8 cellular contexts compared by ENCODE assay signal in the genomic region with DNA sequence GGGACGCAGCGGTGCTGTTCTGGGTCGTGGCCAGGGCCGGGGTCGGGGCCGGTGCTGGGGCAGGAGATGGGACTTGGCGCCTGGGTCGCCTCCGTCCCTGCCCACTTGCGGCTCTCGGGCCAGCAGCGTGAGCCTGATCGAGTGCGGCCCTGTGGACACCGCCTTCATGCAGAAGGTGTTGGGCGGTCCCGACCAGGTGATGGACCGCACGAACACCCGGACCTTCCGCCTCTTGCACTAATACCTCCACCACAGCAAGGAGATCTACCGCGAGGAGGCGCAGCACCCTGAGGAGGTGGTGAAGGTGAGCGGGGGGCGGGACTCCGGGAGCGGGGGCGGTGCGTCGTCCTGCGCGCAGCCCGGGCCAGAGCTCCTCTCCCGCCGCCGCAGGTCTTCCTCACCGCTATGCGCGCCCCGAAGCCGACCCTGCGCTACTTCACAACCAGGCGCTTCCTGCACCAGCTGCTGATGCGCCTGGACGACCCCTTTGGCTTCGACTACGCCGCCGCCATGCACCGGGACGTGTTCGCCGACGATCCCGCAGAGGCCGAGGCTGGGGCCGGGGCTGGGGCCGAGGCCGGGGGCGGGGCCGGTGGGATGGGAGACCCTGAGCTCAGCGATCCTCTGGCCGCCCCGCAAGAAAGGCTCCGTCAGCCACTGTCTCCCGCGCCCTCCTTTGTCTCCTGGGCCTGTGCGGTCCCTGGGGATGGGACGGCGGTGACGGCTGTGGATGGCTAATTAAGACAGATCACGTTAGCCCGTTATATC. TPM values are rescaled to one million over a fixed set of nuclear protein-coding genes. Genes with fewer than 3 reads are reported as not detected.
DNase-seq lines count a peak whose midpoint lies in the region; ATAC-seq and TF ChIP-seq lines count a peak whose summit lies in the region.

No MANE protein-coding gene starts in this region.

- H3K79me1 ChIP-seq in H9 (ENCODE audit: insufficient read depth, low read depth, low read length, poor library complexity, severe bottlenecking): no peaks in the 10 kb centered on the region

- no peak overlapping the region for H3K4ac ChIP-seq in H9 (ENCODE audit: low read depth, low read length)

- H2BK12ac ChIP-seq in H9 (ENCODE audit: insufficient read length, low read depth, low read length): no peak overlapping the region

- H3K27ac Mint-ChIP-seq in H9: no peak overlapping the region

- H2BK20ac ChIP-seq in H9 (ENCODE audit: low read depth, low read length, poor library complexity, severe bottlenecking): no peak overlapping the region

- no peak overlapping the region for H2BK15ac ChIP-seq in H9 (ENCODE audit: low read depth, low read length)

- no peak overlapping the region for H2BK120ac ChIP-seq in H9 (ENCODE audit: low read depth, low read length, poor library complexity, severe bottlenecking)

- peak; percentile 76 for TF ChIP-seq CTCF in H9 (conservative IDR thresholded peaks at IDR 0.05)
- TF ChIP-seq CTCF in heart left ventricle (IDR thresholded peaks at IDR 0.05): peak in 8 of 12 donors; percentile 7 to 35 (median 16)
- peak; percentile 37 for TF ChIP-seq CTCF in smooth muscle cell (IDR thresholded peaks at IDR 0.05; ENCODE audit: borderline replicate concordance, insufficient read depth, poor library complexity, severe bottlenecking)

- no peak overlapping the region for H4K5ac ChIP-seq in H9 (ENCODE audit: insufficient read length, low read depth, low read length)

- no peak overlapping the region for H3K27ac ChIP-seq in H9 (ENCODE audit: insufficient read length, low read depth, low read length)
- H3K27ac ChIP-seq in heart left ventricle: peak overlapping the region in 4 of 12 donors; percentile 21 to 54 (median 36)
- no peak overlapping the region for H3K27ac ChIP-seq in smooth muscle cell (ENCODE audit: low read depth)

- H2BK5ac ChIP-seq in H9 (ENCODE audit: insufficient read length, low read length): no peak overlapping the region

- no peak overlapping the region for H3K18ac ChIP-seq in H9 (ENCODE audit: insufficient read length, low read depth, low read length)

- H3K4me3 ChIP-seq in heart left ventricle (peak overlapping the region in 10 of 12 donors; percentile 12 to 49 (median 28)), smooth muscle cell (peak overlapping the region; percentile 53)

- peak overlapping the region; percentile 56 to 70 for H3K4me3 Mint-ChIP-seq in H9

- H3K23ac ChIP-seq in H9 (ENCODE audit: insufficient read length, low read depth, low read length): no peak overlapping the region

- H2AFZ ChIP-seq in H9 (ENCODE audit: low read length) (no peak overlapping the region), smooth muscle cell (ENCODE audit: low read depth) (no peak overlapping the region)

- H3K4me1 Mint-ChIP-seq in H9: peaks cover 4 to 16% of the 10 kb centered on the region in 2 experiments

- H3K9me3 ChIP-seq in H9 (ENCODE audit: control insufficient read depth, low read depth, low read length) (no peaks in the 10 kb centered on the region), heart left ventricle (no peaks in the 10 kb centered on the region), smooth muscle cell (replicated peaks; ENCODE audit: low read depth) (no peaks in the 10 kb centered on the region)

- H3T11ph ChIP-seq in H9 (ENCODE audit: low read length): no peak overlapping the region

- DNase-seq in COLO668 (lab: John Stamatoyannopoulos, UW; ENCODE audit: unreplicated experiment): peak; percentile 75
- DNase-seq in H9: peak; percentile 97
- DNase-seq in NCI-H524 treated with DMSO at 0.1 percent for 48 hours (lab: John Stamatoyannopoulos, UW): peak; percentile 4
- DNase-seq in activated T-helper 1 cell treated with anti-CD3 and anti-CD28 coated beads, Interleukin-2, amount 50 U/mL, for 16 hours (ENCODE audit: low read depth in 1 of 2, low spot score in 1 of 2): peak; percentile 51 to 63
- DNase-seq in heart left ventricle: peak in 3 of 5 donors; percentile 45 to 78 (median 56)
- no peak for DNase-seq in smooth muscle cell (lab: John Stamatoyannopoulos, UW; ENCODE audit: unreplicated experiment)
- no peak for DNase-seq in NCI-H1694 (lab: John Stamatoyannopoulos, UW)
- no peak for DNase-seq in hepatic stellate cell (ENCODE audit: low spot score)

- intact Hi-C loops in heart left ventricle (cut with DNase I): no loop called here

- no peak overlapping the region for H4K8ac ChIP-seq in H9 (replicated peaks; ENCODE audit: insufficient read length, low read depth, low read length)

- H3K4me2 ChIP-seq in H9 (ENCODE audit: insufficient read depth, insufficient read length, low read length) (peak overlapping the region; percentile 49), smooth muscle cell (peak overlapping the region; percentile 88)

- no peaks in the 10 kb centered on the region for H3K27me3 ChIP-seq in H9 (ENCODE audit: insufficient read depth, low read length)
- H3K27me3 ChIP-seq in heart left ventricle: peaks cover 0 to 4% (median 0%) of the 10 kb centered on the region in 9 donors
- H3K27me3 ChIP-seq in smooth muscle cell (ENCODE audit: low read depth): no peaks in the 10 kb centered on the region

- H4K20me1 ChIP-seq in H9 (ENCODE audit: control insufficient read depth, insufficient read depth, insufficient read length) (no peaks in the 10 kb centered on the region), smooth muscle cell (ENCODE audit: low read depth) (peaks cover 6% of the 10 kb centered on the region)

- WGBS in H9 (ENCODE audit: extremely low coverage, insufficient read length, low lambda C conversion rate): no CpG with 5 or more reads among the region's 74 CpGs
- WGBS in heart left ventricle, 4 donors: 17 to 47% (median 29%) methylated on average over 61 to 74 of the region's 74 CpGs
- 11% methylated on average over 61 of the region's 74 CpGs for WGBS in smooth muscle cell (ENCODE audit: low lambda C conversion rate)

- H2AK5ac ChIP-seq in H9 (ENCODE audit: insufficient read length, low read length): no peak overlapping the region

- ATAC-seq in heart left ventricle: peak; percentile 4 to 49 (median 28)

- H3K14ac ChIP-seq in H9 (ENCODE audit: insufficient read depth, low read length): peak overlapping the region; percentile 85

- peaks cover 5% of the 10 kb centered on the region for H3F3A ChIP-seq in smooth muscle cell (ENCODE audit: low read depth)

- peaks cover 9% of the 10 kb centered on the region; the same call in 1 of the 2 replicates for H3K27me3 Mint-ChIP-seq in H9 (ENCODE audit: low read depth)

- peaks cover 13% of the 10 kb centered on the region for H3K23me2 ChIP-seq in H9 (ENCODE audit: insufficient read length, low read depth, low read length, poor library complexity, severe bottlenecking)

- H3K9ac ChIP-seq in H9 (ENCODE audit: extremely low read depth, insufficient read length, low read length) (peak overlapping the region; percentile 20), smooth muscle cell (ENCODE audit: low read depth) (no peak overlapping the region)

- H3K79me2 ChIP-seq in H9 (ENCODE audit: insufficient read depth, low read length) (no peaks in the 10 kb centered on the region), smooth muscle cell (ENCODE audit: low read depth) (no peaks in the 10 kb centered on the region)

- H3K56ac ChIP-seq in H9 (ENCODE audit: insufficient read length, low read depth, low read length): no peak overlapping the region

- no peaks in the 10 kb centered on the region for H3K9me3 Mint-ChIP-seq in H9

- H3K36me3 ChIP-seq in heart left ventricle: peaks cover 0 to 22% (median 9%) of the 10 kb centered on the region in 9 donors
- no peaks in the 10 kb centered on the region for H3K36me3 ChIP-seq in smooth muscle cell (ENCODE audit: low read depth)

- TF ChIP-seq POLR2A in heart left ventricle (IDR thresholded peaks at IDR 0.05): no peak

- peaks cover 0 to 5% (median 2%) of the 10 kb centered on the region in 3 experiments; a peak in 2 of 7 replicates for H3K36me3 Mint-ChIP-seq in H9 (ENCODE audit: insufficient read depth in 1 of 3, low read depth in 3 of 3)

- no peaks in the 10 kb centered on the region for H3K4me1 ChIP-seq in H9 (ENCODE audit: insufficient read depth, low read length)
- H3K4me1 ChIP-seq in heart left ventricle: peaks cover 0 to 26% (median 13%) of the 10 kb centered on the region in 12 donors
- H3K4me1 ChIP-seq in smooth muscle cell (ENCODE audit: low read depth): peaks cover 5% of the 10 kb centered on the region

- H4K91ac ChIP-seq in H9 (ENCODE audit: insufficient read length, low read depth, low read length): no peak overlapping the region

RNA-seq across cellular contexts. Expression of a gene that starts 4.5 kb away (rescaled TPM):
- total RNA-seq in H9 (2021) (1.3 and 1.5 TPM in 2 replicates), heart left ventricle (1 to 10 TPM in 3 of 9 donors, under 1 TPM in 5, not detected in 1; 0.32 to 1.7 (median 0.97) TPM), smooth muscle cell (0.40 TPM in 1 of 2 replicates, not detected in the other)
- polyA plus RNA-seq in heart left ventricle (1 to 10 TPM; 1.2 to 1.8 TPM), smooth muscle cell (3.3 and 3.5 TPM in 2 replicates)

RNA-seq across cellular contexts. Expression of a gene that starts 12.2 kb away (rescaled TPM):
- 20.4 and 23.5 TPM in 2 replicates for total RNA-seq in H9 (2021)
- 10 to 100 TPM in 8 of 9 donors, 1 to 10 TPM in 1; 8.4 to 22.0 (median 12.5) TPM for total RNA-seq in heart left ventricle
- polyA plus RNA-seq in heart left ventricle: 10 to 100 TPM; 10.4 to 19.1 TPM
- 23.0 and 27.2 TPM in 2 replicates for total RNA-seq in smooth muscle cell
- polyA plus RNA-seq in smooth muscle cell: 39.9 and 51.6 TPM in 2 replicates

RNA-seq across cellular contexts. Expression of a gene that starts 13.7 kb away (rescaled TPM):
- total RNA-seq in H9 (2021) (81.4 and 84.1 TPM in 2 replicates), heart left ventricle (10 to 100 TPM; 24.3 to 50.4 (median 33.2) TPM), smooth muscle cell (16.0 and 23.2 TPM in 2 replicates)
- polyA plus RNA-seq in heart left ventricle (10 to 100 TPM; 37.5 to 59.1 TPM), smooth muscle cell (65.0 and 68.2 TPM in 2 replicates)

RNA-seq across cellular contexts. Expression of a gene that starts 18.6 kb away (rescaled TPM):
- 42.1 and 45.3 TPM in 2 replicates for total RNA-seq in H9 (2021)
- total RNA-seq in heart left ventricle: 10 to 100 TPM; 48.1 to 76.2 (median 57.9) TPM
- polyA plus RNA-seq in heart left ventricle: 10 to 100 TPM; 53.1 to 71.7 TPM
- 21.6 and 30.1 TPM in 2 replicates for total RNA-seq in smooth muscle cell
- 21.1 and 26.4 TPM in 2 replicates for polyA plus RNA-seq in smooth muscle cell

RNA-seq across cellular contexts. Expression of a gene that starts 29.3 kb away (rescaled TPM):
- total RNA-seq in H9 (2021) (36.0 and 37.4 TPM in 2 replicates), heart left ventricle (1 to 10 TPM in 7 of 9 donors, under 1 TPM in 2; 0.71 to 4.1 (median 2.0) TPM), smooth muscle cell (5.2 and 5.3 TPM in 2 replicates)
- polyA plus RNA-seq in heart left ventricle (1 to 10 TPM; 2.1 to 2.9 TPM), smooth muscle cell (7.7 and 10.0 TPM in 2 replicates)

Comparison
In these comparisons a context has a peak if more than half of its experiments do, and no peak if none do; other contexts are left out.
1. DNase-seq: peak in COLO668 (single experiment), H9 (single experiment), NCI-H524 treated with DMSO at 0.1 percent for 48 hours (single experiment), activated T-helper 1 cell treated with anti-CD3 and anti-CD28 coated beads, Interleukin-2, amount 50 U/mL, for 16 hours (2 of 2) and heart left ventricle (3 of 5); none in smooth muscle cell (single experiment), NCI-H1694 (single experiment) and hepatic stellate cell (single experiment).
2. CTCF ChIP-seq: peak in every context shown above with its lines; median percentile 76 in H9; 37 in smooth muscle cell; 16 in heart left ventricle.